ENCODE assay signal across 22 cellular contexts in genomic region chr10:44009891-44010290, GRCh38.
DNase-seq lines count a peak whose midpoint lies in the region; ATAC-seq and TF ChIP-seq lines count a peak whose summit lies in the region.
"Had no signal": no experiment of that assay in that cellular context is flagged by ENCODE, and none has a peak within 500 bp of the region (broad histone marks: within the 10 kb centered on the region; RNA-seq: fewer than 3 reads in every experiment).

No MANE protein-coding gene starts in this region.

- H3K9me3 ChIP-seq in left ventricle myocardium inferior (replicated peaks) (no peaks in the 10 kb centered on the region), H9 (ENCODE audit: control insufficient read depth, low read depth, low read length) (no peaks in the 10 kb centered on the region), trophoblast cell (ENCODE audit: insufficient read depth, low read depth, low read length) (no peaks in the 10 kb centered on the region)
- H3K9me3 ChIP-seq: BE2C, SJCRH30 had no signal

- H2BK12ac ChIP-seq in H9 (ENCODE audit: insufficient read length, low read depth, low read length) (no peak overlapping the region), trophoblast cell (ENCODE audit: low read length) (no peak overlapping the region)

- H3K18ac ChIP-seq in H9 (ENCODE audit: insufficient read length, low read depth, low read length) (no peak overlapping the region), trophoblast cell (ENCODE audit: low read length) (no peak overlapping the region)

- H3K4me3 ChIP-seq in left ventricle myocardium inferior (no peak overlapping the region), trophoblast cell (ENCODE audit: low read depth, low read length) (no peak overlapping the region)
- H3K4me3 ChIP-seq: SJCRH30 had no signal

- TF ChIP-seq CTCF in left ventricle myocardium inferior (IDR thresholded peaks at IDR 0.05; ENCODE audit: borderline replicate concordance): no peak
- no peak for TF ChIP-seq CTCF in nephron progenitor cell (IDR thresholded peaks at IDR 0.05)
- TF ChIP-seq CTCF in H9 (conservative IDR thresholded peaks at IDR 0.05): no peak

- H3K9ac ChIP-seq in H9 (ENCODE audit: extremely low read depth, insufficient read length, low read length) (no peak overlapping the region), trophoblast cell (ENCODE audit: low read length) (no peak overlapping the region)

- ATAC-seq in Right ventricle myocardium superior (ENCODE audit: poor library complexity): no peak
- ATAC-seq in activated T-cell treated with anti-CD3 and anti-CD28 coated beads, Interleukin-2, amount 50 U/mL, for 72 hours (replicated peaks in 1 of 2): no peak
- ATAC-seq: Panc1 had no signal

- H2BK20ac ChIP-seq in H9 (ENCODE audit: low read depth, low read length, poor library complexity, severe bottlenecking): no peak overlapping the region

- no peak overlapping the region for H3K4me2 ChIP-seq in H9 (ENCODE audit: insufficient read depth, insufficient read length, low read length)
- no peak overlapping the region for H3K4me2 ChIP-seq in trophoblast cell (ENCODE audit: low read length)

- H2BK5ac ChIP-seq in H9 (ENCODE audit: insufficient read length, low read length) (no peak overlapping the region), trophoblast cell (ENCODE audit: low read depth, low read length, poor library complexity) (no peak overlapping the region)

- H3K79me2 ChIP-seq in H9 (ENCODE audit: insufficient read depth, low read length) (no peaks in the 10 kb centered on the region), trophoblast cell (ENCODE audit: control insufficient read depth, insufficient read depth, low read length, poor library complexity) (peaks cover 1% of the 10 kb centered on the region)

- H3K9me3 Mint-ChIP-seq in nephron progenitor cell (no peaks in the 10 kb centered on the region), H9 (no peaks in the 10 kb centered on the region)
- no peaks in the 10 kb centered on the region for H3K9me3 Mint-ChIP-seq in activated T-cell treated with anti-CD3 and anti-CD28 coated beads, Interleukin-2, amount 50 U/mL, for 72 hours
- H3K9me3 Mint-ChIP-seq: CD4-positive, alpha-beta T cell; HFFc6 had no signal

- H3K4me1 ChIP-seq in left ventricle myocardium inferior (peaks cover 36% of the 10 kb centered on the region), H9 (ENCODE audit: insufficient read depth, low read length) (no peaks in the 10 kb centered on the region), trophoblast cell (ENCODE audit: control insufficient read depth in 1 of 2, insufficient read depth in 2 of 2, low read length in 2 of 2) (peaks cover 7 to 8% of the 10 kb centered on the region in 2 experiments)
- H3K4me1 ChIP-seq: SJCRH30 had no signal

- H3K79me1 ChIP-seq in H9 (ENCODE audit: insufficient read depth, low read depth, low read length, poor library complexity, severe bottlenecking) (no peaks in the 10 kb centered on the region), trophoblast cell (ENCODE audit: low read length) (peaks cover 5% of the 10 kb centered on the region)

- no peaks in the 10 kb centered on the region for H3K23me2 ChIP-seq in H9 (ENCODE audit: insufficient read length, low read depth, low read length, poor library complexity, severe bottlenecking)

- H3K4me3 Mint-ChIP-seq in nephron progenitor cell (no peak overlapping the region), H9 (no peak overlapping the region)
- H3K4me3 Mint-ChIP-seq in activated T-cell treated with anti-CD3 and anti-CD28 coated beads, Interleukin-2, amount 50 U/mL, for 72 hours: no peak overlapping the region
- H3K4me3 Mint-ChIP-seq: CD4-positive, alpha-beta T cell; HFFc6 had no signal

- H2AK5ac ChIP-seq in H9 (ENCODE audit: insufficient read length, low read length): no peak overlapping the region
- no peak overlapping the region for H2AK5ac ChIP-seq in trophoblast cell (ENCODE audit: low read length)

- no peak for DNase-seq in left ventricle myocardium inferior
- DNase-seq in Right ventricle myocardium superior: no peak
- DNase-seq in SK-N-DZ (ENCODE audit: low spot score): peak; percentile 43
- DNase-seq in nephron progenitor cell: no peak
- no peak for DNase-seq in activated T-cell treated with anti-CD3 and anti-CD28 coated beads, Interleukin-2, amount 50 U/mL, for 72 hours
- DNase-seq in H9: no peak
- no peak for DNase-seq in trophoblast cell
- DNase-seq: BE2C; CD4-positive, alpha-beta T cell; COR-L47; DMS79; H7; HFFc6; Karpas-422; NCI-H1417; NCI-H187; NCI-H2107; NCI-H226; NCI-H510A treated with DMSO at 0.1 percent for 48 hours; NCI-H748 treated with DMSO at 0.1 percent for 48 hours; SJCRH30 had no signal

- H3K56ac ChIP-seq in H9 (ENCODE audit: insufficient read length, low read depth, low read length): no peak overlapping the region

- no peak overlapping the region for H4K91ac ChIP-seq in H9 (ENCODE audit: insufficient read length, low read depth, low read length)
- H4K91ac ChIP-seq in trophoblast cell (ENCODE audit: low read depth, low read length): no peak overlapping the region

- H3K27me3 Mint-ChIP-seq in nephron progenitor cell (ENCODE audit: low read depth, poor library complexity): no peaks in the 10 kb centered on the region
- peaks cover 15% of the 10 kb centered on the region for H3K27me3 Mint-ChIP-seq in activated T-cell treated with anti-CD3 and anti-CD28 coated beads, Interleukin-2, amount 50 U/mL, for 72 hours (ENCODE audit: low read depth)
- H3K27me3 Mint-ChIP-seq in H9 (ENCODE audit: low read depth): peaks cover 3% of the 10 kb centered on the region; the same call in 1 of the 2 replicates

- H2BK120ac ChIP-seq in H9 (ENCODE audit: low read depth, low read length, poor library complexity, severe bottlenecking): no peak overlapping the region
- no peak overlapping the region for H2BK120ac ChIP-seq in trophoblast cell (ENCODE audit: insufficient read depth, low read length, poor library complexity)

- no CpG with 5 or more reads among the region's 5 CpGs for WGBS in H9 (ENCODE audit: extremely low coverage, insufficient read length, low lambda C conversion rate)
- no CpG with 5 or more reads among the region's 5 CpGs for WGBS in trophoblast cell (ENCODE audit: extremely low coverage, insufficient coverage, insufficient read length)

- H3K27ac Mint-ChIP-seq in nephron progenitor cell (peak overlapping the region; percentile 88), H9 (no peak overlapping the region)
- H3K27ac Mint-ChIP-seq in activated T-cell treated with anti-CD3 and anti-CD28 coated beads, Interleukin-2, amount 50 U/mL, for 72 hours: no peak overlapping the region
- H3K27ac Mint-ChIP-seq: CD4-positive, alpha-beta T cell; HFFc6 had no signal

- no peak overlapping the region for H4K12ac ChIP-seq in trophoblast cell (ENCODE audit: low read depth, low read length)

- H3K27ac ChIP-seq in left ventricle myocardium inferior (replicated peaks): peak overlapping the region; percentile 81
- H3K27ac ChIP-seq in H9 (ENCODE audit: insufficient read length, low read depth, low read length): no peak overlapping the region
- H3K27ac ChIP-seq in trophoblast cell (ENCODE audit: low read depth, low read length): no peak overlapping the region
- H3K27ac ChIP-seq: SJCRH30 had no signal

- H3K23ac ChIP-seq in H9 (ENCODE audit: insufficient read length, low read depth, low read length): no peak overlapping the region
- H3K23ac ChIP-seq in trophoblast cell (ENCODE audit: low read length): no peak overlapping the region

- H3K4me1 Mint-ChIP-seq in nephron progenitor cell (peaks cover 63% of the 10 kb centered on the region), H9 (peaks cover 0 to 4% of the 10 kb centered on the region in 2 experiments; a peak in 2 of 4 replicates)
- H3K4me1 Mint-ChIP-seq in activated T-cell treated with anti-CD3 and anti-CD28 coated beads, Interleukin-2, amount 50 U/mL, for 72 hours (ENCODE audit: low read depth): peaks cover 16% of the 10 kb centered on the region

- H2AFZ ChIP-seq in H9 (ENCODE audit: low read length) (no peak overlapping the region), trophoblast cell (ENCODE audit: insufficient read depth, low read length, poor library complexity) (no peak overlapping the region)

- H4K5ac ChIP-seq in H9 (ENCODE audit: insufficient read length, low read depth, low read length): no peak overlapping the region

- H3K4ac ChIP-seq in H9 (ENCODE audit: low read depth, low read length) (no peak overlapping the region), trophoblast cell (ENCODE audit: low read depth, low read length) (no peak overlapping the region)

- no peak overlapping the region for H4K8ac ChIP-seq in H9 (replicated peaks; ENCODE audit: insufficient read length, low read depth, low read length)
- no peak overlapping the region for H4K8ac ChIP-seq in trophoblast cell (ENCODE audit: low read depth, low read length)

- H3K36me3 ChIP-seq in left ventricle myocardium inferior: no peaks in the 10 kb centered on the region
- H3K36me3 ChIP-seq in trophoblast cell (ENCODE audit: control insufficient read depth in 1 of 2, insufficient read depth in 2 of 2, low read length in 2 of 2): no peaks in the 10 kb centered on the region
- H3K36me3 ChIP-seq: BE2C, SJCRH30 had no signal

- H3K14ac ChIP-seq in H9 (ENCODE audit: insufficient read depth, low read length) (no peak overlapping the region), trophoblast cell (ENCODE audit: low read length) (no peak overlapping the region)

- intact Hi-C loops in left ventricle myocardium inferior (cut with micrococcal nuclease) (no loop called here), Right ventricle myocardium superior (cut with DNase I) (no loop called here)

- H2BK15ac ChIP-seq in H9 (ENCODE audit: low read depth, low read length): no peak overlapping the region

- H3K27me3 ChIP-seq in left ventricle myocardium inferior (ENCODE audit: low read depth) (no peaks in the 10 kb centered on the region), H9 (ENCODE audit: insufficient read depth, low read length) (no peaks in the 10 kb centered on the region), trophoblast cell (ENCODE audit: insufficient read depth, low read length) (no peaks in the 10 kb centered on the region)
- H3K27me3 ChIP-seq: BE2C, SJCRH30 had no signal

- no peaks in the 10 kb centered on the region for H4K20me1 ChIP-seq in H9 (ENCODE audit: control insufficient read depth, insufficient read depth, insufficient read length)

- H3T11ph ChIP-seq in H9 (ENCODE audit: low read length): no peak overlapping the region

- no peaks in the 10 kb centered on the region for H3K36me3 Mint-ChIP-seq in nephron progenitor cell (ENCODE audit: low read depth)
- no peaks in the 10 kb centered on the region for H3K36me3 Mint-ChIP-seq in activated T-cell treated with anti-CD3 and anti-CD28 coated beads, Interleukin-2, amount 50 U/mL, for 72 hours (ENCODE audit: insufficient read depth in 2 of 2)
- H3K36me3 Mint-ChIP-seq in H9 (ENCODE audit: insufficient read depth in 1 of 3, low read depth in 3 of 3): no peaks in the 10 kb centered on the region; a peak in 1 of 7 replicates
